Comparison of ENCODE assay signal across 1 cellular context in the genomic region with DNA sequence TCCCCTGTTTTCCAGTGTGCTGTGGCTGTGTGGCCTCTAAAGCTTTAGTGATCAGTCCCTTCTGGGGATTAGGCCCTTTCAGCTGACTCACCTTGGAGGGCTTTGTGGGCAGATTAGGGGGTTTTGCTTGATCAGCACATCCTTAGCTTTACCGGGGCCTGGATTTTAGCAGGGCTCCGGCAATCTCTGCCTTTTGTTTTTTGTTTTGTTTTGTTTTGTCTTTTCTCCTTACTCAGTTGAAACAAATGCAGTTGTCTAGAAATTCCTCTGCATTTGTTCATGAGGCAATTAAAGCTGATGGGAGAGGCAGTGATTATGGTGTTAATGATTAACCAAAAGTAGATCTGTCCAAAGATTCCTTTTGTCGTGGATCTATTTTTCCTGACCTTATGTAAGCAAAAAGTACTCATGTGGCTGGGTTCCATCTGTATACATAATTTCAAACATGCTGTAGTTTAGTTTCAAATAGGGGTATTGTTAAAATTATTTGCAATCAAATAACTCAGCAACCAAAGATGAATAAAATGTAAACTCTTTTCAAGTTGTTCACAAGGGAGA.
A peak's percentile ranks its signal among the peaks of the same experiment; 100 is the strongest.
TF ChIP-seq lines count a peak whose summit lies in the region.

No MANE protein-coding gene starts in this region.

TF ChIP-seq in HepG2, 621 proteins besides CTCF, POLR2A, EP300 and RAD21 (continued from another document and continues in another):
- TF ChIP-seq NFATC3 (CRISPR knock-in tag; IDR thresholded peaks at IDR 0.05): no peak
- TF ChIP-seq FOXK2 (IDR thresholded peaks at IDR 0.05): no peak
- no peak for TF ChIP-seq ZNF546 (CRISPR knock-in tag; conservative IDR thresholded peaks at IDR 0.05)
- TF ChIP-seq, protein P1, sequence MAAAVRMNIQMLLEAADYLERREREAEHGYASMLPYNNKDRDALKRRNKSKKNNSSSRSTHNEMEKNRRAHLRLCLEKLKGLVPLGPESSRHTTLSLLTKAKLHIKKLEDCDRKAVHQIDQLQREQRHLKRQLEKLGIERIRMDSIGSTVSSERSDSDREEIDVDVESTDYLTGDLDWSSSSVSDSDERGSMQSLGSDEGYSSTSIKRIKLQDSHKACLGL (CRISPR knock-in tag; IDR thresholded peaks at IDR 0.05): no peak
- TF ChIP-seq ZFX (CRISPR knock-in tag; IDR thresholded peaks at IDR 0.05; ENCODE audit: low read depth): peak; percentile 68
- TF ChIP-seq, protein P2, sequence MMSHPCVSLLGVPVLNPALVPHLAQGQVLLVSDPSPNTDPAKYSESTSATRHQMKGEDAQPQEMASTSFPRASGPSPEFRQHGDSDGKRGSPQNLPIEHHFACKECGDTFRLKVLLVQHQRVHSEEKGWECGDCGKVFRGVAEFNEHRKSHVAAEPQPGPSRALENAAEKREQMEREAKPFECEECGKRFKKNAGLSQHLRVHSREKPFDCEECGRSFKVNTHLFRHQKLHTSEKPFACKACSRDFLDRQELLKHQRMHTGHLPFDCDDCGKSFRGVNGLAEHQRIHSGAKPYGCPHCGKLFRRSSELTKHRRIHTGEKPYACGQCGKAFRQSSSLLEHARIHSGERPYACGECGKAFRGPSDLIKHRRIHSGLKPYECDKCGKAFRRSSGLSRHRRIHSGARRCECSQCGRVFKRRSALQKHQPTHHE (CRISPR knock-in tag; IDR thresholded peaks at IDR 0.05; ENCODE audit: borderline replicate concordance): no peak
- no peak for TF ChIP-seq ZNF160 (CRISPR knock-in tag; IDR thresholded peaks at IDR 0.05)
- no peak for TF ChIP-seq ZNF326 (CRISPR knock-in tag; IDR thresholded peaks at IDR 0.05; ENCODE audit: borderline replicate concordance)
- TF ChIP-seq ZNF468 (CRISPR knock-in tag; IDR thresholded peaks at IDR 0.05): no peak
- no peak for TF ChIP-seq SIX4 (CRISPR knock-in tag; IDR thresholded peaks at IDR 0.05)
- no peak for TF ChIP-seq KDM1A (CRISPR knock-in tag; IDR thresholded peaks at IDR 0.05)
- TF ChIP-seq, protein P3, sequence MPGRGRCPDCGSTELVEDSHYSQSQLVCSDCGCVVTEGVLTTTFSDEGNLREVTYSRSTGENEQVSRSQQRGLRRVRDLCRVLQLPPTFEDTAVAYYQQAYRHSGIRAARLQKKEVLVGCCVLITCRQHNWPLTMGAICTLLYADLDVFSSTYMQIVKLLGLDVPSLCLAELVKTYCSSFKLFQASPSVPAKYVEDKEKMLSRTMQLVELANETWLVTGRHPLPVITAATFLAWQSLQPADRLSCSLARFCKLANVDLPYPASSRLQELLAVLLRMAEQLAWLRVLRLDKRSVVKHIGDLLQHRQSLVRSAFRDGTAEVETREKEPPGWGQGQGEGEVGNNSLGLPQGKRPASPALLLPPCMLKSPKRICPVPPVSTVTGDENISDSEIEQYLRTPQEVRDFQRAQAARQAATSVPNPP (CRISPR knock-in tag; IDR thresholded peaks at IDR 0.05): no peak
- no peak for TF ChIP-seq BRCA1 (CRISPR knock-in tag; IDR thresholded peaks at IDR 0.05)
- TF ChIP-seq BRD4 (CRISPR knock-in tag; IDR thresholded peaks at IDR 0.05): no peak
- TF ChIP-seq, protein P4, sequence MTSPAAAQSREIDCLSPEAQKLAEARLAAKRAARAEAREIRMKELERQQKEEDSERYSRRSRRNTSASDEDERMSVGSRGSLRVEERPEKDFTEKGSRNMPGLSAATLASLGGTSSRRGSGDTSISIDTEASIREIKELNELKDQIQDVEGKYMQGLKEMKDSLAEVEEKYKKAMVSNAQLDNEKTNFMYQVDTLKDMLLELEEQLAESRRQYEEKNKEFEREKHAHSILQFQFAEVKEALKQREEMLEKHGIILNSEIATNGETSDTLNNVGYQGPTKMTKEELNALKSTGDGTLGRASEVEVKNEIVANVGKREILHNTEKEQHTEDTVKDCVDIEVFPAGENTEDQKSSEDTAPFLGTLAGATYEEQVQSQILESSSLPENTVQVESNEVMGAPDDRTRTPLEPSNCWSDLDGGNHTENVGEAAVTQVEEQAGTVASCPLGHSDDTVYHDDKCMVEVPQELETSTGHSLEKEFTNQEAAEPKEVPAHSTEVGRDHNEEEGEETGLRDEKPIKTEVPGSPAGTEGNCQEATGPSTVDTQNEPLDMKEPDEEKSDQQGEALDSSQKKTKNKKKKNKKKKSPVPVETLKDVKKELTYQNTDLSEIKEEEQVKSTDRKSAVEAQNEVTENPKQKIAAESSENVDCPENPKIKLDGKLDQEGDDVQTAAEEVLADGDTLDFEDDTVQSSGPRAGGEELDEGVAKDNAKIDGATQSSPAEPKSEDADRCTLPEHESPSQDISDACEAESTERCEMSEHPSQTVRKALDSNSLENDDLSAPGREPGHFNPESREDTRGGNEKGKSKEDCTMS (CRISPR knock-in tag; conservative IDR thresholded peaks at IDR 0.05): no peak
- 0 out of 2 replicates have a peak, but pooled peaks have one; percentile 60 for TF ChIP-seq ZSCAN29 (CRISPR knock-in tag; conservative IDR thresholded peaks at IDR 0.05)
- peak; percentile 50; the same call in 1 of the 2 replicates for TF ChIP-seq POGZ (CRISPR knock-in tag; IDR thresholded peaks at IDR 0.05)
- no peak for TF ChIP-seq TRIM24 (CRISPR knock-in tag; IDR thresholded peaks at IDR 0.05)
- TF ChIP-seq ZNF776 (CRISPR knock-in tag; IDR thresholded peaks at IDR 0.05): no peak
- TF ChIP-seq ZNF44 (CRISPR knock-in tag; IDR thresholded peaks at IDR 0.05): no peak
- no peak for TF ChIP-seq SNAI1 (CRISPR knock-in tag; IDR thresholded peaks at IDR 0.05; ENCODE audit: borderline replicate concordance)
- no peak for TF ChIP-seq ZNF558 (CRISPR knock-in tag; IDR thresholded peaks at IDR 0.05; ENCODE audit: borderline replicate concordance)
- TF ChIP-seq, protein P5, sequence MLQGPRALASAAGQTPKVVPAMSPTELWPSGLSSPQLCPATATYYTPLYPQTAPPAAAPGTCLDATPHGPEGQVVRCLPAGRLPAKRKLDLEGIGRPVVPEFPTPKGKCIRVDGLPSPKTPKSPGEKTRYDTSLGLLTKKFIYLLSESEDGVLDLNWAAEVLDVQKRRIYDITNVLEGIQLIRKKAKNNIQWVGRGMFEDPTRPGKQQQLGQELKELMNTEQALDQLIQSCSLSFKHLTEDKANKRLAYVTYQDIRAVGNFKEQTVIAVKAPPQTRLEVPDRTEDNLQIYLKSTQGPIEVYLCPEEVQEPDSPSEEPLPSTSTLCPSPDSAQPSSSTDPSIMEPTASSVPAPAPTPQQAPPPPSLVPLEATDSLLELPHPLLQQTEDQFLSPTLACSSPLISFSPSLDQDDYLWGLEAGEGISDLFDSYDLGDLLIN (CRISPR knock-in tag; IDR thresholded peaks at IDR 0.05; ENCODE audit: borderline replicate concordance): no peak
- TF ChIP-seq, protein P6, sequence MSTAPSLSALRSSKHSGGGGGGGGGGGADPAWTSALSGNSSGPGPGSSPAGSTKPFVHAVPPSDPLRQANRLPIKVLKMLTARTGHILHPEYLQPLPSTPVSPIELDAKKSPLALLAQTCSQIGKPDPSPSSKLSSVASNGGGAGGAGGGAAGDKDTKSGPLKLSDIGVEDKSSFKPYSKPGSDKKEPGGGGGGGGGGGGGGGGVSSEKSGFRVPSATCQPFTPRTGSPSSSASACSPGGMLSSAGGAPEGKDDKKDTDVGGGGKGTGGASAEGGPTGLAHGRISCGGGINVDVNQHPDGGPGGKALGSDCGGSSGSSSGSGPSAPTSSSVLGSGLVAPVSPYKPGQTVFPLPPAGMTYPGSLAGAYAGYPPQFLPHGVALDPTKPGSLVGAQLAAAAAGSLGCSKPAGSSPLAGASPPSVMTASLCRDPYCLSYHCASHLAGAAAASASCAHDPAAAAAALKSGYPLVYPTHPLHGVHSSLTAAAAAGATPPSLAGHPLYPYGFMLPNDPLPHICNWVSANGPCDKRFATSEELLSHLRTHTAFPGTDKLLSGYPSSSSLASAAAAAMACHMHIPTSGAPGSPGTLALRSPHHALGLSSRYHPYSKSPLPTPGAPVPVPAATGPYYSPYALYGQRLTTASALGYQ (CRISPR knock-in tag; IDR thresholded peaks at IDR 0.05): peak; percentile 57; the same call in 1 of the 2 replicates
- TF ChIP-seq TCF12 (IDR thresholded peaks at IDR 0.05): no peak
- no peak for TF ChIP-seq TCF12 (CRISPR knock-in tag; IDR thresholded peaks at IDR 0.05)
- TF ChIP-seq HCFC1 (IDR thresholded peaks at IDR 0.05; ENCODE audit: low read depth, low read length): no peak
- TF ChIP-seq, protein P7, sequence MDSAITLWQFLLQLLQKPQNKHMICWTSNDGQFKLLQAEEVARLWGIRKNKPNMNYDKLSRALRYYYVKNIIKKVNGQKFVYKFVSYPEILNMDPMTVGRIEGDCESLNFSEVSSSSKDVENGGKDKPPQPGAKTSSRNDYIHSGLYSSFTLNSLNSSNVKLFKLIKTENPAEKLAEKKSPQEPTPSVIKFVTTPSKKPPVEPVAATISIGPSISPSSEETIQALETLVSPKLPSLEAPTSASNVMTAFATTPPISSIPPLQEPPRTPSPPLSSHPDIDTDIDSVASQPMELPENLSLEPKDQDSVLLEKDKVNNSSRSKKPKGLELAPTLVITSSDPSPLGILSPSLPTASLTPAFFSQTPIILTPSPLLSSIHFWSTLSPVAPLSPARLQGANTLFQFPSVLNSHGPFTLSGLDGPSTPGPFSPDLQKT (CRISPR knock-in tag; IDR thresholded peaks at IDR 0.05; ENCODE audit: borderline replicate concordance): no peak
- no peak for TF ChIP-seq ZBTB1 (CRISPR knock-in tag; IDR thresholded peaks at IDR 0.05; ENCODE audit: borderline replicate concordance)
- TF ChIP-seq PCBP2 (optimal IDR thresholded peaks at IDR 0.05; ENCODE audit: low read depth, low read length, poor library complexity, severe bottlenecking): no peak
- peak; percentile 34; the same call in 1 of the 2 replicates for TF ChIP-seq ZNF3 (CRISPR knock-in tag; IDR thresholded peaks at IDR 0.05)
- TF ChIP-seq, protein P8, sequence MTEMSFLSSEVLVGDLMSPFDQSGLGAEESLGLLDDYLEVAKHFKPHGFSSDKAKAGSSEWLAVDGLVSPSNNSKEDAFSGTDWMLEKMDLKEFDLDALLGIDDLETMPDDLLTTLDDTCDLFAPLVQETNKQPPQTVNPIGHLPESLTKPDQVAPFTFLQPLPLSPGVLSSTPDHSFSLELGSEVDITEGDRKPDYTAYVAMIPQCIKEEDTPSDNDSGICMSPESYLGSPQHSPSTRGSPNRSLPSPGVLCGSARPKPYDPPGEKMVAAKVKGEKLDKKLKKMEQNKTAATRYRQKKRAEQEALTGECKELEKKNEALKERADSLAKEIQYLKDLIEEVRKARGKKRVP (CRISPR knock-in tag; IDR thresholded peaks at IDR 0.05): peak in 1 of 2 experiments; percentile 35; a peak in 1 of 4 replicates
- no peak for TF ChIP-seq NR1H2 (CRISPR knock-in tag; IDR thresholded peaks at IDR 0.05; ENCODE audit: borderline replicate concordance, low read depth)
- TF ChIP-seq, protein P9, sequence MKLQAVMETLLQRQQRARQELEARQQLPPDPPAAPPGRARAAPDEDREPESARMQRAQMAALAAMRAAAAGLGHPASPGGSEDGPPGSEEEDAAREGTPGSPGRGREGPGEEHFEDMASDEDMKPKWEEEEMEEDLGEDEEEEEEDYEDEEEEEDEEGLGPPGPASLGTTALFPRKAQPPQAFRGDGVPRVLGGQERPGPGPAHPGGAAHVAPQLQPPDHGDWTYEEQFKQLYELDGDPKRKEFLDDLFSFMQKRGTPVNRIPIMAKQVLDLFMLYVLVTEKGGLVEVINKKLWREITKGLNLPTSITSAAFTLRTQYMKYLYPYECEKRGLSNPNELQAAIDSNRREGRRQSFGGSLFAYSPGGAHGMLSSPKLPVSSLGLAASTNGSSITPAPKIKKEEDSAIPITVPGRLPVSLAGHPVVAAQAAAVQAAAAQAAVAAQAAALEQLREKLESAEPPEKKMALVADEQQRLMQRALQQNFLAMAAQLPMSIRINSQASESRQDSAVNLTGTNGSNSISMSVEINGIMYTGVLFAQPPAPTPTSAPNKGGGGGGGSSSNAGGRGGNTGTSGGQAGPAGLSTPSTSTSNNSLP (IDR thresholded peaks at IDR 0.05; ENCODE audit: low read depth, low read length): peak; percentile 88
- TF ChIP-seq, protein P10, sequence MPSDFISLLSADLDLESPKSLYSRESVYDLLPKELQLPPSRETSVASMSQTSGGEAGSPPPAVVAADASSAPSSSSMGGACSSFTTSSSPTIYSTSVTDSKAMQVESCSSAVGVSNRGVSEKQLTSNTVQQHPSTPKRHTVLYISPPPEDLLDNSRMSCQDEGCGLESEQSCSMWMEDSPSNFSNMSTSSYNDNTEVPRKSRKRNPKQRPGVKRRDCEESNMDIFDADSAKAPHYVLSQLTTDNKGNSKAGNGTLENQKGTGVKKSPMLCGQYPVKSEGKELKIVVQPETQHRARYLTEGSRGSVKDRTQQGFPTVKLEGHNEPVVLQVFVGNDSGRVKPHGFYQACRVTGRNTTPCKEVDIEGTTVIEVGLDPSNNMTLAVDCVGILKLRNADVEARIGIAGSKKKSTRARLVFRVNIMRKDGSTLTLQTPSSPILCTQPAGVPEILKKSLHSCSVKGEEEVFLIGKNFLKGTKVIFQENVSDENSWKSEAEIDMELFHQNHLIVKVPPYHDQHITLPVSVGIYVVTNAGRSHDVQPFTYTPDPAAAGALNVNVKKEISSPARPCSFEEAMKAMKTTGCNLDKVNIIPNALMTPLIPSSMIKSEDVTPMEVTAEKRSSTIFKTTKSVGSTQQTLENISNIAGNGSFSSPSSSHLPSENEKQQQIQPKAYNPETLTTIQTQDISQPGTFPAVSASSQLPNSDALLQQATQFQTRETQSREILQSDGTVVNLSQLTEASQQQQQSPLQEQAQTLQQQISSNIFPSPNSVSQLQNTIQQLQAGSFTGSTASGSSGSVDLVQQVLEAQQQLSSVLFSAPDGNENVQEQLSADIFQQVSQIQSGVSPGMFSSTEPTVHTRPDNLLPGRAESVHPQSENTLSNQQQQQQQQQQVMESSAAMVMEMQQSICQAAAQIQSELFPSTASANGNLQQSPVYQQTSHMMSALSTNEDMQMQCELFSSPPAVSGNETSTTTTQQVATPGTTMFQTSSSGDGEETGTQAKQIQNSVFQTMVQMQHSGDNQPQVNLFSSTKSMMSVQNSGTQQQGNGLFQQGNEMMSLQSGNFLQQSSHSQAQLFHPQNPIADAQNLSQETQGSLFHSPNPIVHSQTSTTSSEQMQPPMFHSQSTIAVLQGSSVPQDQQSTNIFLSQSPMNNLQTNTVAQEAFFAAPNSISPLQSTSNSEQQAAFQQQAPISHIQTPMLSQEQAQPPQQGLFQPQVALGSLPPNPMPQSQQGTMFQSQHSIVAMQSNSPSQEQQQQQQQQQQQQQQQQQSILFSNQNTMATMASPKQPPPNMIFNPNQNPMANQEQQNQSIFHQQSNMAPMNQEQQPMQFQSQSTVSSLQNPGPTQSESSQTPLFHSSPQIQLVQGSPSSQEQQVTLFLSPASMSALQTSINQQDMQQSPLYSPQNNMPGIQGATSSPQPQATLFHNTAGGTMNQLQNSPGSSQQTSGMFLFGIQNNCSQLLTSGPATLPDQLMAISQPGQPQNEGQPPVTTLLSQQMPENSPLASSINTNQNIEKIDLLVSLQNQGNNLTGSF (CRISPR knock-in tag; IDR thresholded peaks at IDR 0.05): no peak
- TF ChIP-seq MATR3 (CRISPR knock-in tag; IDR thresholded peaks at IDR 0.05): no peak
- TF ChIP-seq ERF (CRISPR knock-in tag; IDR thresholded peaks at IDR 0.05): 0 out of 2 replicates have a peak, but pooled peaks have one; percentile 17
- TF ChIP-seq, protein P11, sequence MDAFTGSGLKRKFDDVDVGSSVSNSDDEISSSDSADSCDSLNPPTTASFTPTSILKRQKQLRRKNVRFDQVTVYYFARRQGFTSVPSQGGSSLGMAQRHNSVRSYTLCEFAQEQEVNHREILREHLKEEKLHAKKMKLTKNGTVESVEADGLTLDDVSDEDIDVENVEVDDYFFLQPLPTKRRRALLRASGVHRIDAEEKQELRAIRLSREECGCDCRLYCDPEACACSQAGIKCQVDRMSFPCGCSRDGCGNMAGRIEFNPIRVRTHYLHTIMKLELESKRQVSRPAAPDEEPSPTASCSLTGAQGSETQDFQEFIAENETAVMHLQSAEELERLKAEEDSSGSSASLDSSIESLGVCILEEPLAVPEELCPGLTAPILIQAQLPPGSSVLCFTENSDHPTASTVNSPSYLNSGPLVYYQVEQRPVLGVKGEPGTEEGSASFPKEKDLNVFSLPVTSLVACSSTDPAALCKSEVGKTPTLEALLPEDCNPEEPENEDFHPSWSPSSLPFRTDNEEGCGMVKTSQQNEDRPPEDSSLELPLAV (CRISPR knock-in tag; conservative IDR thresholded peaks at IDR 0.05; ENCODE audit: low read depth): no peak
